31 cellular contexts compared by ENCODE assay signal in genomic region chrX:154142386-154142785, GRCh38. TPM values are rescaled to one million over a fixed set of nuclear protein-coding genes. Genes with fewer than 3 reads are reported as not detected.
"Had no signal": no experiment of that assay in that cellular context is flagged by ENCODE, and none has a peak within 500 bp of the region (broad histone marks: within the 10 kb centered on the region; RNA-seq: fewer than 3 reads in every experiment).

No MANE protein-coding gene starts in this region.

- H2AFZ ChIP-seq: neural progenitor cell, parathyroid adenoma had no signal

- H3K4me1 ChIP-seq: neural progenitor cell, parathyroid adenoma, right lobe of liver, spleen, suprapubic skin, thyroid gland, tibial nerve, upper lobe of left lung had no signal

- DNase-seq: naive thymus-derived CD4-positive, alpha-beta T cell; natural killer cell; ovary; retina; stimulated activated CD4-positive, alpha-beta T cell treated with anti-CD3 and anti-CD28 coated beads, Interleukin-12 subunit alpha, Interleukin-12 subunit beta, amount 100 ng/mL, for 4 hours; stimulated activated CD4-positive, alpha-beta T cell treated with anti-CD3 and anti-CD28 coated beads, Interleukin-1b, Interleukin-23, amount 100 ng/mL, for 48 hours; stimulated activated CD4-positive, alpha-beta T cell treated with anti-CD3 and anti-CD28 coated beads, Interleukin-4, amount 100 ng/mL, for 1 hour; stimulated activated CD4-positive, alpha-beta T cell treated with anti-CD3 and anti-CD28 coated beads, Interleukin-4, amount 100 ng/mL, for 4 hours; stimulated activated CD8-positive, alpha-beta memory T cell treated with anti-CD3 and anti-CD28 coated beads, Interleukin-4, amount 100 ng/mL, for 48 hours; stimulated activated naive CD4-positive, alpha-beta T cell; stimulated activated naive CD8-positive, alpha-beta T cell treated with anti-CD3 and anti-CD28 coated beads, Interleukin-15, amount 100 ng/mL, for 72 hours; stimulated activated naive CD8-positive, alpha-beta T cell treated with anti-CD3 and anti-CD28 coated beads, Interleukin-15, Interleukin-2, amounts not matched to agents 100 U/mL and 50 U/mL, for 24 hours; substantia nigra; thyroid gland; trophoblast cell; upper lobe of left lung had no signal

- H3K27me3 ChIP-seq: ovary, right lobe of liver, suprapubic skin, thyroid gland, tibial nerve, upper lobe of left lung had no signal

- H3K9me3 ChIP-seq: ovary, right lobe of liver, spleen, suprapubic skin, thoracic aorta, thyroid gland, tibial nerve, upper lobe of left lung had no signal

- H3K36me3 ChIP-seq: neural progenitor cell, ovary, right lobe of liver, spleen, suprapubic skin, thoracic aorta, thyroid gland, tibial nerve, upper lobe of left lung had no signal

- H3K79me2 ChIP-seq: parathyroid adenoma had no signal

- H3K4me2 ChIP-seq: neural progenitor cell, smooth muscle cell had no signal

- H3K4me3 ChIP-seq: neural progenitor cell, ovary, right lobe of liver, skin epidermis, smooth muscle cell, spleen, suprapubic skin, thoracic aorta, thyroid gland, tibial nerve, upper lobe of left lung had no signal

- H3K27ac ChIP-seq: neural progenitor cell, ovary, parathyroid adenoma, right lobe of liver, skin epidermis, spleen, suprapubic skin, thoracic aorta, thyroid gland, tibial nerve, upper lobe of left lung had no signal

- ATAC-seq: naive thymus-derived CD4-positive, alpha-beta T cell; natural killer cell; right cardiac atrium; right lobe of liver; stimulated activated memory B cell treated with anti-CD40 and anti-IgM and Interleukin-4, amounts not matched to agents 10 μg/mL and 1 μg/mL and 100 μg/mL, for 72 hours; stimulated activated naive CD8-positive, alpha-beta T cell treated with anti-CD3 and anti-CD28 coated beads, Interleukin-15, amount 100 ng/mL, for 72 hours; stimulated activated naive CD8-positive, alpha-beta T cell treated with anti-CD3 and anti-CD28 coated beads, Interleukin-15, Interleukin-2, amounts not matched to agents 100 U/mL and 50 U/mL, for 24 hours had no signal

RNA-seq across cellular contexts. Expression of gene OPN1LW, which starts 1.7 kb away (rescaled TPM):
- total RNA-seq: naive thymus-derived CD4-positive, alpha-beta T cell; natural killer cell; omental fat pad; ovary; progenitor cell of endocrine pancreas; pulmonary artery endothelial cell; right cardiac atrium; right lobe of liver; smooth muscle cell; spleen; suprapubic skin; thoracic aorta; thyroid gland; tibial nerve; upper lobe of left lung; ureter had no signal

RNA-seq across cellular contexts. Expression of gene OPN1MW, which starts 40.0 kb away (rescaled TPM):
- total RNA-seq: naive thymus-derived CD4-positive, alpha-beta T cell; natural killer cell; omental fat pad; ovary; progenitor cell of endocrine pancreas; pulmonary artery endothelial cell; right cardiac atrium; right lobe of liver; smooth muscle cell; spleen; suprapubic skin; thoracic aorta; thyroid gland; tibial nerve; upper lobe of left lung; ureter had no signal
